Comparison of ENCODE assay signal across 8 cellular contexts in the genomic region with DNA sequence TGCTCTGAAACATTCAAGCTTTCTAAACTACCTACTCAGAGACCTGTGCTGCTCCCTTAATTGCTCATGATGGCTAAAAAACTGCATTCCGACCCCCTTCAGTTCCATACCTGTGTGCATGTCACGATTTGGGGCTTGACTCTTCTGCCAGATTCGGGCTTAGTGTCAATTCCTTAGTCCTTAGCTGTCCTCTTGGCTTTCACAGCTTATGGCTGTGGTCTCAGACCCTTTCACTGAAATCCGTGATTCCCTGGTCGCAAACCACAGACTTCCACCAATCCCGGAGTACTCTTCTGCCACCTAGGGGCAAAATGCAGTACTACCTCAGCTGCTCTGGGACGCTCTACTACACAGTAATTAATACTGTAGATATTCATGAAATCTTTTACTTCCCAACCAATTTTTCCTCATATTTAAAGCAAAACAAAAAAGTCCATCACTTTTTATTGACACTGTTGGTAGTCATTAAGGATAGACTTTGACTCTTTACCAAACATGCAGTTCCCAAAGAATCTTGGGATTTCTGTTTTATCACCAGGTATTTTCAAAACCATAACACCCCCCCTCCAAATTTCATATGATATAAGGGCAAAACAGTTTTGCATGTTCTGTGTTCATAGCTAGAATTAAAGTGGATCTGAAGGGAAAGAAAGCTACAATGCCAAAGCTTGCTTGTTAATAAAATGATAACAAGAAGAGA.
DNase-seq lines count a peak whose midpoint lies in the region; ATAC-seq, FAIRE-seq and TF ChIP-seq lines count a peak whose summit lies in the region.

No MANE protein-coding gene starts in this region.

- H3K4me3 Mint-ChIP-seq in activated CD4-positive, alpha-beta memory T cell treated with anti-CD3 and anti-CD28 coated beads, Interleukin-2, amount 10 ng/mL, durations not matched to agents 7 days and 5 days = no peak overlapping the region
- no peak overlapping the region for H3K4me3 Mint-ChIP-seq in naive thymus-derived CD4-positive, alpha-beta T cell

- FAIRE-seq in urothelium cell line (lab: Jason Lieb, UNC) = no peak

- H3K27me3 ChIP-seq in naive thymus-derived CD4-positive, alpha-beta T cell (ENCODE audit: control insufficient read depth in 2 of 2, insufficient read depth in 2 of 2, low read length in 2 of 2) = no peaks in the 10 kb centered on the region

- no peaks in the 10 kb centered on the region for H3K36me3 ChIP-seq in naive thymus-derived CD4-positive, alpha-beta T cell (ENCODE audit: control insufficient read depth in 2 of 3, insufficient read depth in 3 of 3, low read length in 3 of 3)

- no peaks in the 10 kb centered on the region for H3K27me3 Mint-ChIP-seq in activated CD4-positive, alpha-beta memory T cell treated with anti-CD3 and anti-CD28 coated beads, Interleukin-2, amount 10 ng/mL, durations not matched to agents 7 days and 5 days
- peaks cover 0 to 7% (median 0%) of the 10 kb centered on the region in 5 donors for H3K27me3 Mint-ChIP-seq in naive thymus-derived CD4-positive, alpha-beta T cell

- ATAC-seq in GM18502 (IDR thresholded peaks at IDR 0.05; ENCODE audit: poor library complexity, unreplicated experiment) (peak; percentile 86), HG02938 (IDR thresholded peaks at IDR 0.05; ENCODE audit: unreplicated experiment) (peak; percentile 81)
- peak; percentile 56 for ATAC-seq in naive thymus-derived CD4-positive, alpha-beta T cell

- H3K9me3 ChIP-seq in naive thymus-derived CD4-positive, alpha-beta T cell (ENCODE audit: control insufficient read depth in 2 of 3, low read length in 3 of 3) = no peaks in the 10 kb centered on the region

- H3K4me1 Mint-ChIP-seq in activated CD4-positive, alpha-beta memory T cell treated with anti-CD3 and anti-CD28 coated beads, Interleukin-2, amount 10 ng/mL, durations not matched to agents 7 days and 5 days = no peaks in the 10 kb centered on the region
- H3K4me1 Mint-ChIP-seq in naive thymus-derived CD4-positive, alpha-beta T cell = no peaks in the 10 kb centered on the region

- H3K36me3 Mint-ChIP-seq in activated CD4-positive, alpha-beta memory T cell treated with anti-CD3 and anti-CD28 coated beads, Interleukin-2, amount 10 ng/mL, durations not matched to agents 7 days and 5 days (ENCODE audit: low read depth) = no peaks in the 10 kb centered on the region
- no peaks in the 10 kb centered on the region for H3K36me3 Mint-ChIP-seq in naive thymus-derived CD4-positive, alpha-beta T cell

- H3K27ac ChIP-seq in naive thymus-derived CD4-positive, alpha-beta T cell (ENCODE audit: low read depth, low read length) = no peak overlapping the region

- CTCF ChIA-PET in activated CD4-positive, alpha-beta memory T cell treated with anti-CD3 and anti-CD28 coated beads, Interleukin-2, amount 10 ng/mL, durations not matched to agents 7 days and 5 days (lab: Charles Lee) = interaction anchor here (0.8 to 2.1 kb wide), 4 partner anchors 9 to 38 kb away, joined by 3 to 8 read pairs (median 4); no protein-coding TSS in a partner anchor
- CTCF ChIA-PET in naive thymus-derived CD4-positive, alpha-beta T cell (lab: Charles Lee) = no interaction called here

- TF ChIP-seq CTCF in epithelial cell of proximal tubule (conservative IDR thresholded peaks at IDR 0.05; ENCODE audit: low read depth, low read length) = peak; percentile 94

- no peak overlapping the region for H3K27ac Mint-ChIP-seq in activated CD4-positive, alpha-beta memory T cell treated with anti-CD3 and anti-CD28 coated beads, Interleukin-2, amount 10 ng/mL, durations not matched to agents 7 days and 5 days
- no peak overlapping the region for H3K27ac Mint-ChIP-seq in naive thymus-derived CD4-positive, alpha-beta T cell

- H3K9me3 Mint-ChIP-seq in activated CD4-positive, alpha-beta memory T cell treated with anti-CD3 and anti-CD28 coated beads, Interleukin-2, amount 10 ng/mL, durations not matched to agents 7 days and 5 days = no peaks in the 10 kb centered on the region
- H3K9me3 Mint-ChIP-seq in naive thymus-derived CD4-positive, alpha-beta T cell = no peaks in the 10 kb centered on the region

- intact Hi-C loops in naive thymus-derived CD4-positive, alpha-beta T cell (cut with micrococcal nuclease) = loop anchor here in 1 of 2 donors (2.0 kb wide), 1 partner anchor 1248 kb away; no protein-coding TSS in a partner anchor

- no peaks in the 10 kb centered on the region for H3K4me1 ChIP-seq in naive thymus-derived CD4-positive, alpha-beta T cell (ENCODE audit: control insufficient read depth in 2 of 2, insufficient read depth in 2 of 2, low read length in 2 of 2)

- peak; percentile 72 for DNase-seq in AG20443 (ENCODE audit: low spot score)
- DNase-seq in NCI-H2081 treated with DMSO at 0.1 percent for 48 hours (lab: John Stamatoyannopoulos, UW) = peak; percentile 3
- peak; percentile 31 for DNase-seq in activated CD4-positive, alpha-beta memory T cell treated with anti-CD3 and anti-CD28 coated beads, Interleukin-2, amount 10 ng/mL, durations not matched to agents 7 days and 5 days
- DNase-seq in epithelial cell of proximal tubule (ENCODE audit: low read depth) = peak; percentile 6
- peak in 3 of 9 donors; percentile 12 to 35 (median 20) for DNase-seq in naive thymus-derived CD4-positive, alpha-beta T cell
- peak; percentile 68 for DNase-seq in urothelium cell line (ENCODE audit: low spot score)

- POLR2A ChIA-PET in activated CD4-positive, alpha-beta memory T cell treated with anti-CD3 and anti-CD28 coated beads, Interleukin-2, amount 10 ng/mL, durations not matched to agents 7 days and 5 days (lab: Charles Lee) = no interaction called here
- POLR2A ChIA-PET in naive thymus-derived CD4-positive, alpha-beta T cell (lab: Charles Lee) = no interaction called here

- H3K4me3 ChIP-seq in epithelial cell of proximal tubule (ENCODE audit: low read depth, low read length) = peak overlapping the region; percentile 16
- no peak overlapping the region for H3K4me3 ChIP-seq in naive thymus-derived CD4-positive, alpha-beta T cell (ENCODE audit: low read length)
